11 cellular contexts compared by ENCODE assay signal in the genomic region with DNA sequence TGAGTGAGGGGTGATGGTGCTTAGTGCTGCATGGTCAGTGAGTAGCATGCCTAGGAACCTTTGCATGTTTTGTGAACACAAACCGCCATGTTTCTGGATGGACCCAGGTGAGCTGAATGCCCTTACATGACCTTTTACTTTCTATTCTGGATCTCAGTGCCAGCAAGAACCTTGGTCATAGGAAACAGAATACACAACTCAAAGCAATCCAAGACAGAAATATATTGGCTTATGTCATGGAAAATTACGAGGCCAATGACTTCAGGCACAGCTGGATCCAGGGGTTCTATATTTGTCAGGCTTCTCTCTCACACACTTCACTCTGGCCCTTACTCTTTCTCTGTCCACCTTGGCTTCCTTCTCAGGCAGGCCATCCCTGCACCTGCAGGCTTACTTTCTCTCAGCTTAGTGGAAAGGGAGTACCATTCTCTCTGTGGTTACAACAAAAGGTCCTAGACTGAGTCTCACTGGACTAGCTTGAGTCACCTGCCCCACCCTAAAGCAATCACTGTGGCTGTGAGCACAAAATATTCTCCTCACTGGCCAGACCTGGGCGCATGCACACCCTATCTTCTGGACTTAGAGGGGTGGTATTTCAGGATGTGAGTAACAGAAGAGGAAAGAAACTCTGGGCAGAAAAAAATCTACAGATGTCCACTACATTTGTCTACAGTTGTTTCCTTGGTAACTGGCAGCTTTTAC. TPM values are rescaled to one million over a fixed set of nuclear protein-coding genes. Genes with fewer than 3 reads are reported as not detected.
DNase-seq lines count a peak whose midpoint lies in the region; ATAC-seq, FAIRE-seq and TF ChIP-seq lines count a peak whose summit lies in the region.
"Had no signal": no experiment of that assay in that cellular context is flagged by ENCODE, and none has a peak within 500 bp of the region (broad histone marks: within the 10 kb centered on the region; RNA-seq: fewer than 3 reads in every experiment).

No MANE protein-coding gene starts in this region.

- FAIRE-seq in urothelium cell line (lab: Jason Lieb, UNC) (no peak), pancreas (lab: Jason Lieb, UNC) (no peak)

- H3K27me3 Mint-ChIP-seq in activated naive CD4-positive, alpha-beta T cell treated with anti-CD3 and anti-CD28 coated beads, Interleukin-2, amount 10 ng/mL, durations not matched to agents 7 days and 5 days: no peaks in the 10 kb centered on the region
- no peaks in the 10 kb centered on the region for H3K27me3 Mint-ChIP-seq in activated CD8-positive, alpha-beta T cell treated with anti-CD3 and anti-CD28 coated beads for 36 hours

- peak overlapping the region; percentile 24 for H3K27ac Mint-ChIP-seq in activated naive CD4-positive, alpha-beta T cell treated with anti-CD3 and anti-CD28 coated beads, Interleukin-2, amount 10 ng/mL, durations not matched to agents 7 days and 5 days
- peak overlapping the region; percentile 75 for H3K27ac Mint-ChIP-seq in activated CD8-positive, alpha-beta T cell treated with anti-CD3 and anti-CD28 coated beads for 36 hours

- H3K9me3 ChIP-seq in pancreas: no peaks in the 10 kb centered on the region

- peaks cover 83% of the 10 kb centered on the region for H3K36me3 Mint-ChIP-seq in activated naive CD4-positive, alpha-beta T cell treated with anti-CD3 and anti-CD28 coated beads, Interleukin-2, amount 10 ng/mL, durations not matched to agents 7 days and 5 days
- H3K36me3 Mint-ChIP-seq in activated CD8-positive, alpha-beta T cell treated with anti-CD3 and anti-CD28 coated beads for 36 hours (ENCODE audit: low read depth): peaks cover 46% of the 10 kb centered on the region

- no peak overlapping the region for H3K27ac ChIP-seq in pancreas

- TF ChIP-seq POLR2A in lower leg skin (IDR thresholded peaks at IDR 0.05): no peak

- CTCF ChIA-PET in activated naive CD4-positive, alpha-beta T cell treated with anti-CD3 and anti-CD28 coated beads, Interleukin-2, amount 10 ng/mL, durations not matched to agents 7 days and 5 days (lab: Charles Lee): interaction anchor here (0.6 to 1.6 kb wide), 4 partner anchors 11 to 110 kb away, joined by 3 to 5 read pairs (median 3); partner anchors contain the start of gene CETP
- CTCF ChIA-PET in activated CD8-positive, alpha-beta T cell treated with anti-CD3 and anti-CD28 coated beads for 36 hours (lab: Charles Lee): no interaction called here

- no peak for DNase-seq in activated naive CD4-positive, alpha-beta T cell treated with anti-CD3 and anti-CD28 coated beads, Interleukin-2, amount 10 ng/mL, durations not matched to agents 7 days and 5 days
- no peak for DNase-seq in activated naive CD4-positive, alpha-beta T cell treated with anti-CD3 and anti-CD28 coated beads, Interleukin-2, amount 50 U/mL, for 16 hours
- DNase-seq in activated CD8-positive, alpha-beta T cell treated with anti-CD3 and anti-CD28 coated beads for 36 hours: peak; percentile 28
- peak; percentile 25 for DNase-seq in glomerular visceral epithelial cell (ENCODE audit: extremely low spot score)
- peak; percentile 32 for DNase-seq in urothelium cell line (ENCODE audit: low spot score)
- DNase-seq in NCI-H774 (lab: John Stamatoyannopoulos, UW): no peak
- no peak for DNase-seq in pancreas
- DNase-seq in lower leg skin (ENCODE audit: low spot score in 2 of 2): no peak
- DNase-seq: activated effector memory CD4-positive, alpha-beta T cell treated with Interleukin-2 at 50 U/mL for 16 hours; foreskin melanocyte; SIG-M5 had no signal

- H3K36me3 ChIP-seq in pancreas: no peaks in the 10 kb centered on the region

- TF ChIP-seq CTCF in activated CD8-positive, alpha-beta T cell treated with anti-CD3 and anti-CD28 coated beads for 36 hours (IDR thresholded peaks at IDR 0.05): no peak
- no peak for TF ChIP-seq CTCF in pancreas (IDR thresholded peaks at IDR 0.05)
- no peak for TF ChIP-seq CTCF in lower leg skin (IDR thresholded peaks at IDR 0.05)

- H3K4me3 ChIP-seq in pancreas (no peak overlapping the region), lower leg skin (ENCODE audit: low read depth, poor library complexity, severe bottlenecking) (no peak overlapping the region)

- peak; percentile 68 for ATAC-seq in activated CD8-positive, alpha-beta T cell treated with anti-CD3 and anti-CD28 coated beads for 36 hours
- no peak for ATAC-seq in pancreas

- H3K27me3 ChIP-seq in pancreas: no peaks in the 10 kb centered on the region

- H3K4me1 Mint-ChIP-seq in activated naive CD4-positive, alpha-beta T cell treated with anti-CD3 and anti-CD28 coated beads, Interleukin-2, amount 10 ng/mL, durations not matched to agents 7 days and 5 days: peaks cover 15% of the 10 kb centered on the region
- peaks cover 31% of the 10 kb centered on the region for H3K4me1 Mint-ChIP-seq in activated CD8-positive, alpha-beta T cell treated with anti-CD3 and anti-CD28 coated beads for 36 hours (ENCODE audit: low read depth)

- H3K4me1 ChIP-seq in pancreas: no peaks in the 10 kb centered on the region

- no peaks in the 10 kb centered on the region for H3K9me3 Mint-ChIP-seq in activated naive CD4-positive, alpha-beta T cell treated with anti-CD3 and anti-CD28 coated beads, Interleukin-2, amount 10 ng/mL, durations not matched to agents 7 days and 5 days
- H3K9me3 Mint-ChIP-seq in activated CD8-positive, alpha-beta T cell treated with anti-CD3 and anti-CD28 coated beads for 36 hours: no peaks in the 10 kb centered on the region

- POLR2A ChIA-PET in activated CD8-positive, alpha-beta T cell treated with anti-CD3 and anti-CD28 coated beads for 36 hours (lab: Charles Lee): interaction anchor here (0.6 to 1.6 kb wide), 5 partner anchors 11 to 79 kb away, joined by 3 to 6 read pairs (median 3); partner anchors contain the start of gene CPNE2

- no peak overlapping the region for H3K4me3 Mint-ChIP-seq in activated naive CD4-positive, alpha-beta T cell treated with anti-CD3 and anti-CD28 coated beads, Interleukin-2, amount 10 ng/mL, durations not matched to agents 7 days and 5 days
- H3K4me3 Mint-ChIP-seq in activated CD8-positive, alpha-beta T cell treated with anti-CD3 and anti-CD28 coated beads for 36 hours: no peak overlapping the region

- intact Hi-C loops in activated CD8-positive, alpha-beta T cell treated with anti-CD3 and anti-CD28 coated beads for 36 hours (cut with micrococcal nuclease): no loop called here
- intact Hi-C loops in pancreas (cut with DNase I) (loop anchor here in 1 of 3 donors (10.0 kb wide), 1 partner anchor 343 kb away; no protein-coding TSS in a partner anchor), lower leg skin (cut with DNase I; ENCODE audit: low total_unique reads) (no loop called here)

- 74 to 79% methylated on average over 3 of the region's 3 CpGs for WGBS in pancreas, 2 donors
- WGBS in lower leg skin, 2 donors: 83% methylated on average over 3 of the region's 3 CpGs

RNA-seq across cellular contexts. Expression of gene CPNE2, which starts 20.4 kb away (rescaled TPM):
- 10 to 100 TPM; 18.6 to 20.6 TPM for total RNA-seq in activated CD8-positive, alpha-beta T cell treated with anti-CD3 and anti-CD28 coated beads for 36 hours
- total RNA-seq in pancreas (10 to 100 TPM in 1 of 6 donors, 1 to 10 TPM in 5; 3.2 to 12.4 (median 4.3) TPM), lower leg skin (10 to 100 TPM; 12.5 to 18.9 (median 14.9) TPM)
- 10 to 100 TPM; 14.8 to 17.1 TPM for polyA plus RNA-seq in pancreas

Comparison
In these comparisons a context has a peak if more than half of its experiments do, and no peak if none do; other contexts are left out.
1. DNase-seq: peak in activated CD8-positive, alpha-beta T cell treated with anti-CD3 and anti-CD28 coated beads for 36 hours (single experiment), glomerular visceral epithelial cell (single experiment) and urothelium cell line (single experiment); none in activated naive CD4-positive, alpha-beta T cell treated with anti-CD3 and anti-CD28 coated beads, Interleukin-2, amount 10 ng/mL, durations not matched to agents 7 days and 5 days (single experiment), activated naive CD4-positive, alpha-beta T cell treated with anti-CD3 and anti-CD28 coated beads, Interleukin-2, amount 50 U/mL, for 16 hours (single experiment), NCI-H774 (single experiment), pancreas (0 of 6) and lower leg skin (0 of 2).